In genomic region chr17:73841431-73842060, GRCh38 we compare ENCODE assay signal across 8 cellular contexts.
DNase-seq lines count a peak whose midpoint lies in the region; ATAC-seq, FAIRE-seq and TF ChIP-seq lines count a peak whose summit lies in the region.

No MANE protein-coding gene starts in this region.

- CTCF ChIA-PET in A549 (lab: Yijun Ruan, JAX): interaction anchor here (0.5 to 6.1 kb wide), 43 partner anchors 9 to 411 kb away, joined by 3 to 64 read pairs (median 4); partner anchors contain the start of gene SDK2

- no peak overlapping the region for H3K4me3 ChIP-seq in A549
- H3K4me3 ChIP-seq in GM06990 (replicated peaks; ENCODE audit: low read depth, low read length): no peak overlapping the region
- no peak overlapping the region for H3K4me3 ChIP-seq in right atrium auricular region

- TF ChIP-seq CTCF in A549 (IDR thresholded peaks at IDR 0.05) (peak; percentile 78), GM06990 (IDR thresholded peaks at IDR 0.05; ENCODE audit: insufficient read depth, low read length, poor library complexity, severe bottlenecking) (peak; percentile 58), right atrium auricular region (IDR thresholded peaks at IDR 0.05) (peak; percentile 18 to 65)

- no peak overlapping the region for H3K4me2 ChIP-seq in A549

- 68% methylated on average over 3 of the region's 3 CpGs for WGBS in A549 (ENCODE audit: missing lambda C conversion rate)

- no peak for TF ChIP-seq POLR2A in A549 (IDR thresholded peaks at IDR 0.05; ENCODE audit: low read length)

- ATAC-seq in A549 (peak; percentile 70 to 90), GM18502 (IDR thresholded peaks at IDR 0.05; ENCODE audit: poor library complexity, unreplicated experiment) (no peak), HG02623 (IDR thresholded peaks at IDR 0.05; ENCODE audit: unreplicated experiment) (no peak)

- H3K4me1 ChIP-seq in A549: peaks cover 6% of the 10 kb centered on the region; the same call in 1 of the 3 replicates
- H3K4me1 ChIP-seq in right atrium auricular region: no peaks in the 10 kb centered on the region

- TF ChIP-seq RAD21 in A549 (conservative IDR thresholded peaks at IDR 0.05 in 1 of 2, IDR thresholded peaks at IDR 0.05 in 1 of 2): peak; percentile 92 to 96

- FAIRE-seq in A549 (lab: Jason Lieb, UNC): no peak

- DNase-seq in A549 (ENCODE audit: low read depth in 1 of 2, low spot score in 1 of 2) (peak; percentile 54 to 60), GM06990 (ENCODE audit: extremely low read depth, insufficient read length) (no peak), NCI-H774 (lab: John Stamatoyannopoulos, UW) (peak; percentile 63), right atrium auricular region (ENCODE audit: low spot score) (no peak), SW 1271 (lab: John Stamatoyannopoulos, UW) (no peak)
- no peak for DNase-seq in activated CD4-positive, CD25-positive, alpha-beta regulatory T cell (lab: John Stamatoyannopoulos, UW)

- H3K9me3 ChIP-seq in A549 (no peaks in the 10 kb centered on the region), right atrium auricular region (no peaks in the 10 kb centered on the region)

- TF ChIP-seq EP300 in A549 (IDR thresholded peaks at IDR 0.05): no peak

- POLR2A ChIA-PET in A549 (lab: Yijun Ruan, JAX): no interaction called here

- no peaks in the 10 kb centered on the region; the same call in 1 of the 2 replicates for H3K27me3 ChIP-seq in GM06990 (replicated peaks; ENCODE audit: control insufficient read depth, insufficient read depth, low read length)
- H3K27me3 ChIP-seq in right atrium auricular region: no peaks in the 10 kb centered on the region

- H3K27ac ChIP-seq in A549: peak overlapping the region in 1 of 2 experiments; percentile 37; a peak in 1 of 6 replicates
- no peak overlapping the region for H3K27ac ChIP-seq in right atrium auricular region

- H3K36me3 ChIP-seq in GM06990 (ENCODE audit: control insufficient read depth, insufficient read depth, low read length) (no peaks in the 10 kb centered on the region), right atrium auricular region (no peaks in the 10 kb centered on the region)

TF ChIP-seq in A549, 52 proteins besides CTCF, POLR2A, EP300 and RAD21:
- no peak for TF ChIP-seq FOSL2 (IDR thresholded peaks at IDR 0.05)
- no peak for TF ChIP-seq FOSL2 (CRISPR knock-in tag; IDR thresholded peaks at IDR 0.05)
- TF ChIP-seq SMC3 (IDR thresholded peaks at IDR 0.05): peak; percentile 90
- TF ChIP-seq ZSCAN20 (CRISPR knock-in tag; IDR thresholded peaks at IDR 0.05): no peak
- 0 out of 2 replicates have a peak, but pooled peaks have one; percentile 47 for TF ChIP-seq MYC (IDR thresholded peaks at IDR 0.05; ENCODE audit: borderline replicate concordance, low read length)
- TF ChIP-seq HES2 (IDR thresholded peaks at IDR 0.05): no peak
- no peak for TF ChIP-seq POLR2AphosphoS2 (conservative IDR thresholded peaks at IDR 0.05; ENCODE audit: low read length)

Comparison
In these comparisons a context has a peak if more than half of its experiments do, and no peak if none do; other contexts are left out.
1. ATAC-seq: peak in A549 (2 of 2); none in GM18502 (single experiment) and HG02623 (single experiment).
2. DNase-seq: peak in A549 (2 of 2) and NCI-H774 (single experiment); none in GM06990 (single experiment), right atrium auricular region (single experiment), activated CD4-positive, CD25-positive, alpha-beta regulatory T cell (0 of 4) and SW 1271 (0 of 2).
3. Peak in every context shown above with its lines, with median percentiles within 50 percentile points of each other: CTCF ChIP-seq.